Comparison of ENCODE assay signal across 8 cellular contexts in genomic region chr2:55718165-55719008, GRCh38. TPM values are rescaled to one million over a fixed set of nuclear protein-coding genes. Genes with fewer than 3 reads are reported as not detected.
A peak's percentile ranks its signal among the peaks of the same experiment; 100 is the strongest.
DNase-seq lines count a peak whose midpoint lies in the region; ATAC-seq and TF ChIP-seq lines count a peak whose summit lies in the region.

No MANE protein-coding gene starts in this region.

- H3K9ac ChIP-seq in Loucy (ENCODE audit: low read depth, low read length, poor library complexity, severe bottlenecking): no peak overlapping the region

- no peaks in the 10 kb centered on the region for H3K9me3 Mint-ChIP-seq in Calu3 (ENCODE audit: low read depth, unreplicated experiment)

- no peaks in the 10 kb centered on the region for H3K9me2 ChIP-seq in Loucy (replicated peaks; ENCODE audit: low read depth, low read length)

- H3K4me3 ChIP-seq in Loucy (ENCODE audit: low read length, poor library complexity, severe bottlenecking) (no peak overlapping the region), RWPE2 (ENCODE audit: severe bottlenecking) (no peak overlapping the region), breast epithelium (no peak overlapping the region)

- no peaks in the 10 kb centered on the region for H3F3A ChIP-seq in Loucy (ENCODE audit: low read depth)

- intact Hi-C loops in Calu3 (cut with micrococcal nuclease; ENCODE audit: unreplicated experiment): loop anchor here (1.0 to 2.0 kb wide), 4 partner anchors 53 to 414 kb away; no protein-coding TSS in a partner anchor
- intact Hi-C loops in breast epithelium (cut with DNase I; ENCODE audit: low total_unique reads): loop anchor here (1.0 kb wide), 1 partner anchor 10 kb away; no protein-coding TSS in a partner anchor

- no peaks in the 10 kb centered on the region for H3K27me3 ChIP-seq in Loucy (ENCODE audit: insufficient read depth, low read length, poor library complexity, severe bottlenecking)
- H3K27me3 ChIP-seq in RWPE2 (ENCODE audit: insufficient read depth, poor library complexity, severe bottlenecking): no peaks in the 10 kb centered on the region
- H3K27me3 ChIP-seq in breast epithelium: no peaks in the 10 kb centered on the region

- no peaks in the 10 kb centered on the region for H3K36me3 Mint-ChIP-seq in Calu3 (ENCODE audit: insufficient read depth, unreplicated experiment)

- ATAC-seq in GM19452 (IDR thresholded peaks at IDR 0.05; ENCODE audit: unreplicated experiment): peak; percentile 70
- peak; percentile 55; the same call in 1 of the 3 replicates for ATAC-seq in RWPE2 (ENCODE audit: low read depth)
- ATAC-seq in HG03457 (IDR thresholded peaks at IDR 0.05; ENCODE audit: unreplicated experiment): no peak

- H3K4me2 ChIP-seq in Loucy (ENCODE audit: low read depth, low read length, poor library complexity, severe bottlenecking): no peak overlapping the region

- no peaks in the 10 kb centered on the region for H3K4me1 Mint-ChIP-seq in Calu3 (ENCODE audit: low read depth, unreplicated experiment)

- H3K36me3 ChIP-seq in Loucy (ENCODE audit: insufficient read depth, low read length): no peaks in the 10 kb centered on the region
- H3K36me3 ChIP-seq in RWPE2 (ENCODE audit: low read depth): no peaks in the 10 kb centered on the region
- no peaks in the 10 kb centered on the region for H3K36me3 ChIP-seq in breast epithelium

- TF ChIP-seq POLR2A in breast epithelium (IDR thresholded peaks at IDR 0.05): no peak

- TF ChIP-seq CTCF in Calu3 (IDR thresholded peaks at IDR 0.05; ENCODE audit: unreplicated experiment) (no peak), Loucy (conservative IDR thresholded peaks at IDR 0.05; ENCODE audit: low read length) (peak; percentile 95), RWPE2 (IDR thresholded peaks at IDR 0.05; ENCODE audit: poor library complexity, severe bottlenecking) (peak; percentile 94), breast epithelium (IDR thresholded peaks at IDR 0.05) (peak; percentile 37 to 82 (median 69))

- DNase-seq in Calu3 (peak; percentile 75), RWPE2 (ENCODE audit: low spot score) (no peak), breast epithelium (ENCODE audit: low spot score in 2 of 2) (peak in 1 of 2 donors; percentile 32), kidney glomerular epithelial cell (lab: John Stamatoyannopoulos, UW) (peak; percentile 54)
- DNase-seq in stimulated activated CD4-positive, alpha-beta T cell treated with anti-CD3 and anti-CD28 coated beads, Interleukin-4, amount 100 ng/mL, for 48 hours (ENCODE audit: low read depth in 2 of 2): peak; percentile 21 to 23

- no peaks in the 10 kb centered on the region for H3K27me3 Mint-ChIP-seq in Calu3 (ENCODE audit: unreplicated experiment)

- peak overlapping the region; percentile 87 for H2AFZ ChIP-seq in Loucy (ENCODE audit: low read length)

- no peak overlapping the region for H3K4me3 Mint-ChIP-seq in Calu3 (ENCODE audit: low read depth, unreplicated experiment)

- H3K4me1 ChIP-seq in Loucy (ENCODE audit: insufficient read depth, low read length, poor library complexity, severe bottlenecking) (no peaks in the 10 kb centered on the region), RWPE2 (ENCODE audit: insufficient read depth, poor library complexity, severe bottlenecking) (peaks cover 21% of the 10 kb centered on the region), breast epithelium (no peaks in the 10 kb centered on the region)

- CTCF ChIA-PET in Calu3 (lab: Charles Lee): interaction anchor here (0.6 to 2.0 kb wide), 3 partner anchors 53 to 273 kb away, joined by 4 to 8 read pairs (median 8); no protein-coding TSS in a partner anchor

- H3K9me3 ChIP-seq in Loucy (ENCODE audit: insufficient read depth, low read depth, low read length) (no peaks in the 10 kb centered on the region), RWPE2 (ENCODE audit: severe bottlenecking) (no peaks in the 10 kb centered on the region), breast epithelium (no peaks in the 10 kb centered on the region)

- no peaks in the 10 kb centered on the region for H4K20me1 ChIP-seq in Loucy (ENCODE audit: insufficient read depth, low read length, poor library complexity, severe bottlenecking)

- H3K27ac ChIP-seq in RWPE2 (ENCODE audit: poor library complexity, severe bottlenecking): no peak overlapping the region
- no peak overlapping the region for H3K27ac ChIP-seq in breast epithelium

- no peak overlapping the region for H3K27ac Mint-ChIP-seq in Calu3 (ENCODE audit: unreplicated experiment)

- BruUV-seq in Calu3 (replicated peaks; lab: Mats Ljungman, UMichigan): no TSS peak

- H3K79me2 ChIP-seq in Loucy (ENCODE audit: insufficient read depth, low read length): no peaks in the 10 kb centered on the region

RNA-seq across cellular contexts. Expression of gene PNPT1, which starts 24.7 kb away (rescaled TPM):
- total RNA-seq in Calu3 (2022) (58.5 and 71.5 TPM in 2 replicates), breast epithelium (10 to 100 TPM; 11.5 to 24.9 (median 21.8) TPM)
